Comparison of ENCODE assay signal across 11 cellular contexts in the genomic region with DNA sequence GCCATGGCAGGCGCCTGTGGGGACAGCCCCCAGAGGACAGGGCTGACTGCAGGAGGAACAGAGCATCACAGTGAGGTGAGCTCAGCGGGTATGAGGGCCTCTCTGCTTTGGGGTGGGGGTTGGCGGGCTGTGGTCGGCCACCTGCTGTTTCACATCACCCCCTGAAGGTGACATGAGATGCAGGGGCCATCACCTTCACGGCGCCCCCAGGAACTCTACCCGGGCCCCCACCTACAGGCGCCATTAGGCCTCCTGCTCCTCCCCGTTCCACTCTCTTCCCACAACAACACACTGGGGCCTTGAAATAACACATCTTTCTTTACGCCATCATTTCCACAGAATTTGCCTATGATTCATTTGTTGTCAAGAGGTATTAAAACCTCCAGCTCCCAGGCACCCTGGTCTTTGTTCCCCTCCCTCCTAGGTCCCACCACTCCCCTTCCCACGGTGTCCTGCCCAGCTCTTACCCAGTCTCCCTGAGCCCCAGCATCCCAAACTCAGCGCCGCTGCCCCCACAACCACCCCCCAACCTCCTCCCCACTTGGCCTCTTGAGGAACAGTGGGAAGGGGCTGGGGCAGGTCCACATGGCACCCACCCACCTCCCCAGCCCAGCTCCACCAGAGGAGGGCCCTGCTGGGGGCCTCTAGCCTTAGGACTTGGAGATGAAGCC.
A peak's percentile ranks its signal among the peaks of the same experiment; 100 is the strongest.
DNase-seq lines count a peak whose midpoint lies in the region; ATAC-seq lines count a peak whose summit lies in the region.
"Had no signal": no experiment of that assay in that cellular context is flagged by ENCODE, and none has a peak within 500 bp of the region (broad histone marks: within the 10 kb centered on the region; RNA-seq: fewer than 3 reads in every experiment).

No MANE protein-coding gene starts in this region.

- peaks cover 82% of the 10 kb centered on the region for H3K4me1 Mint-ChIP-seq in T-helper 1 cell treated with Interleukin-12 subunit alpha and Interleukin-12 subunit beta and Interleukin-4 antibody, amounts not matched to agents 30 μg/mL and 1 μg/mL, for 36 hours (ENCODE audit: low read depth)

- H3K36me3 Mint-ChIP-seq in T-helper 1 cell treated with Interleukin-12 subunit alpha and Interleukin-12 subunit beta and Interleukin-4 antibody, amounts not matched to agents 30 μg/mL and 1 μg/mL, for 36 hours (ENCODE audit: low read depth): no peaks in the 10 kb centered on the region

- peak; percentile 42 for DNase-seq in activated naive CD8-positive, alpha-beta T cell treated with anti-CD3 and anti-CD28 coated beads, Interleukin-2, amount 50 U/mL, for 16 hours (ENCODE audit: low read depth, low spot score)
- DNase-seq in stimulated activated CD4-positive, alpha-beta T cell treated with anti-CD3 and anti-CD28 coated beads, Interleukin-4, amount 100 ng/mL, for 1 hour: peak; percentile 74
- DNase-seq in NCI-H1092 treated with DMSO at 0.1 percent for 48 hours (lab: John Stamatoyannopoulos, UW): no peak
- no peak for DNase-seq in NCI-H2107 treated with DMSO at 0.1 percent for 48 hours (lab: John Stamatoyannopoulos, UW; ENCODE audit: unreplicated experiment)
- DNase-seq in NCI-H82 (lab: John Stamatoyannopoulos, UW): no peak
- DNase-seq: amniotic stem cell, MV-4-11, RPMI8226 had no signal

- no peaks in the 10 kb centered on the region for H3K9me3 Mint-ChIP-seq in T-helper 1 cell treated with Interleukin-12 subunit alpha and Interleukin-12 subunit beta and Interleukin-4 antibody, amounts not matched to agents 30 μg/mL and 1 μg/mL, for 36 hours

- no peaks in the 10 kb centered on the region for H3K27me3 Mint-ChIP-seq in T-helper 1 cell treated with Interleukin-12 subunit alpha and Interleukin-12 subunit beta and Interleukin-4 antibody, amounts not matched to agents 30 μg/mL and 1 μg/mL, for 36 hours (ENCODE audit: low read depth)

- peak overlapping the region; percentile 94 for H3K27ac Mint-ChIP-seq in T-helper 1 cell treated with Interleukin-12 subunit alpha and Interleukin-12 subunit beta and Interleukin-4 antibody, amounts not matched to agents 30 μg/mL and 1 μg/mL, for 36 hours

- H3K4me3 Mint-ChIP-seq in T-helper 1 cell treated with Interleukin-12 subunit alpha and Interleukin-12 subunit beta and Interleukin-4 antibody, amounts not matched to agents 30 μg/mL and 1 μg/mL, for 36 hours: peak overlapping the region; percentile 77

- ATAC-seq in GM19351 (IDR thresholded peaks at IDR 0.05; ENCODE audit: unreplicated experiment) (peak; percentile 55), HG02763 (IDR thresholded peaks at IDR 0.05; ENCODE audit: unreplicated experiment) (no peak)

Comparison
In these comparisons a context has a peak if more than half of its experiments do, and no peak if none do; other contexts are left out.
1. DNase-seq: peak in activated naive CD8-positive, alpha-beta T cell treated with anti-CD3 and anti-CD28 coated beads, Interleukin-2, amount 50 U/mL, for 16 hours (single experiment) and stimulated activated CD4-positive, alpha-beta T cell treated with anti-CD3 and anti-CD28 coated beads, Interleukin-4, amount 100 ng/mL, for 1 hour (single experiment); none in NCI-H1092 treated with DMSO at 0.1 percent for 48 hours (single experiment), NCI-H2107 treated with DMSO at 0.1 percent for 48 hours (single experiment) and NCI-H82 (single experiment).